Comparison of ENCODE assay signal across 11 cellular contexts in the genomic region with DNA sequence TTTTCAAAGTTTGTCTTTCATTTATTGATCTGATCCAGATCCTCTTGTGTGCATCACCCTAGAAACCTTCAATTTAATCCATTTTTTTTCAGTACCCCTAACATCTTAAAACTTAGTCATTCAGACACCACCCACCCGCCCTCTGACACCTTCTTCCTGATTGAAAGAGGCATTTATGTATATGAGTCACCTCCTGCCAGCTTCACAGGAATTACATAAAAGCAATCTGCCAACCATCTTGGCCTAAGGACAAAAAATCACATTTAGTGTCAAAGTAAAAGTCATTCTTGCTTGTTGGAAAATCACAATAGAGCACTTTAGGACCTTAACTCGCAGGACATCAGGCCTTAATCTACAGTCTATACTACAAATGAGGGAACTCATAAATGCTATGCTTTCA. TPM values are rescaled to one million over a fixed set of nuclear protein-coding genes. Genes with fewer than 3 reads are reported as not detected.
DNase-seq lines count a peak whose midpoint lies in the region; ATAC-seq and TF ChIP-seq lines count a peak whose summit lies in the region.
"Had no signal": no experiment of that assay in that cellular context is flagged by ENCODE, and none has a peak within 500 bp of the region (broad histone marks: within the 10 kb centered on the region; RNA-seq: fewer than 3 reads in every experiment).

No MANE protein-coding gene starts in this region.

- peaks cover 15% of the 10 kb centered on the region; the same call in 1 of the 2 replicates for H3K4me1 ChIP-seq in GM23338 (ENCODE audit: insufficient read depth)

- H3K27me3 Mint-ChIP-seq in GM23338 (ENCODE audit: insufficient read depth, low read depth, poor library complexity), result no peaks in the 10 kb centered on the region
- H3K27me3 Mint-ChIP-seq in natural killer cell (ENCODE audit: low read depth in 2 of 2), result no peaks in the 10 kb centered on the region
- H3K27me3 Mint-ChIP-seq: stimulated activated naive CD8-positive, alpha-beta T cell treated with anti-CD3 and anti-CD28 coated beads, Interleukin-15, Interleukin-2, amounts not matched to agents 100 ng/mL and 50 ng/mL, for 24 hours had no signal

- no peak overlapping the region for H3K4me3 ChIP-seq in AG04449 (ENCODE audit: low read depth, low read length)
- no peak overlapping the region for H3K4me3 ChIP-seq in GM23338

- H3K36me3 ChIP-seq in GM23338 (ENCODE audit: insufficient read depth), result no peaks in the 10 kb centered on the region

- TF ChIP-seq CTCF in AG04449 (IDR thresholded peaks at IDR 0.05; ENCODE audit: insufficient read depth, low read length, missing control alignments) (no peak), GM23338 (conservative IDR thresholded peaks at IDR 0.05; ENCODE audit: low read depth in 2 of 2) (no peak), natural killer cell (IDR thresholded peaks at IDR 0.05) (no peak)

- no peaks in the 10 kb centered on the region for H3K79me2 ChIP-seq in GM23338 (replicated peaks; ENCODE audit: insufficient read depth)

- H4K20me1 ChIP-seq in GM23338 (replicated peaks; ENCODE audit: insufficient read depth), result no peaks in the 10 kb centered on the region

- H2AFZ ChIP-seq in GM23338, result no peak overlapping the region

- no peaks in the 10 kb centered on the region for H3K9me2 ChIP-seq in GM23338 (ENCODE audit: insufficient read depth)

- peak overlapping the region; percentile 35; the same call in 1 of the 2 replicates for H3K27ac Mint-ChIP-seq in GM23338
- no peak overlapping the region for H3K27ac Mint-ChIP-seq in natural killer cell
- H3K27ac Mint-ChIP-seq: stimulated activated naive CD8-positive, alpha-beta T cell treated with anti-CD3 and anti-CD28 coated beads, Interleukin-15, Interleukin-2, amounts not matched to agents 100 ng/mL and 50 ng/mL, for 24 hours; T-helper 1 cell treated with Interleukin-12 subunit alpha and Interleukin-12 subunit beta and Interleukin-4 antibody, amounts not matched to agents 30 μg/mL and 1 μg/mL, for 36 hours had no signal

- no peaks in the 10 kb centered on the region for H3K27me3 ChIP-seq in GM23338 (ENCODE audit: insufficient read depth)

- POLR2A ChIA-PET in AG04449 (lab: Yijun Ruan, JAX), result no interaction called here

- peak overlapping the region; percentile 2; the same call in 1 of the 2 replicates for H3K4me2 ChIP-seq in GM23338

- H3K9me3 Mint-ChIP-seq in GM23338 (no peaks in the 10 kb centered on the region), natural killer cell (peaks cover 0 to 2% of the 10 kb centered on the region in 2 donors)
- H3K9me3 Mint-ChIP-seq: stimulated activated naive CD8-positive, alpha-beta T cell treated with anti-CD3 and anti-CD28 coated beads, Interleukin-15, Interleukin-2, amounts not matched to agents 100 ng/mL and 50 ng/mL, for 24 hours; T-helper 1 cell treated with Interleukin-12 subunit alpha and Interleukin-12 subunit beta and Interleukin-4 antibody, amounts not matched to agents 30 μg/mL and 1 μg/mL, for 36 hours had no signal

- H3K27ac ChIP-seq in GM23338 (ENCODE audit: low read depth), result no peak overlapping the region

- H3K4me1 Mint-ChIP-seq in GM23338, result peaks cover 22% of the 10 kb centered on the region; the same call in 2 of the 3 replicates
- H3K4me1 Mint-ChIP-seq in natural killer cell, result no peaks in the 10 kb centered on the region

- CTCF ChIA-PET in AG04449 (lab: Yijun Ruan, JAX), result interaction anchor here (0.9 to 3.8 kb wide), 3 partner anchors 9 to 184 kb away, joined by 3 to 27 read pairs (median 7); no protein-coding TSS in a partner anchor

- peak; percentile 10 for DNase-seq in AG04449 (ENCODE audit: low read depth, low spot score)
- peak; percentile 46 for DNase-seq in GM23338 (ENCODE audit: low spot score)
- peak; percentile 4 to 18 for DNase-seq in SW 1271 (lab: John Stamatoyannopoulos, UW)
- DNase-seq in glomerular visceral epithelial cell (ENCODE audit: extremely low spot score), result peak; percentile 29
- no peak for DNase-seq in natural killer cell
- DNase-seq in NCI-H1436 treated with DMSO at 0.1 percent for 48 hours (lab: John Stamatoyannopoulos, UW), result no peak
- DNase-seq in OCI-M2 (lab: John Stamatoyannopoulos, UW; ENCODE audit: unreplicated experiment), result no peak
- DNase-seq: NCI-H1694 treated with DMSO at 0.1 percent for 48 hours had no signal

- H3K4me3 Mint-ChIP-seq in GM23338 (no peak overlapping the region), natural killer cell (no peak overlapping the region)
- H3K4me3 Mint-ChIP-seq: stimulated activated naive CD8-positive, alpha-beta T cell treated with anti-CD3 and anti-CD28 coated beads, Interleukin-15, Interleukin-2, amounts not matched to agents 100 ng/mL and 50 ng/mL, for 24 hours; T-helper 1 cell treated with Interleukin-12 subunit alpha and Interleukin-12 subunit beta and Interleukin-4 antibody, amounts not matched to agents 30 μg/mL and 1 μg/mL, for 36 hours had no signal

- H3F3A ChIP-seq in GM23338 (replicated peaks; ENCODE audit: low read depth), result no peaks in the 10 kb centered on the region

- H3K36me3 Mint-ChIP-seq in GM23338 (ENCODE audit: low read depth), result no peaks in the 10 kb centered on the region
- H3K36me3 Mint-ChIP-seq in natural killer cell, result no peaks in the 10 kb centered on the region

- ATAC-seq in GM23338, result no peak
- no peak for ATAC-seq in natural killer cell
- no peak for ATAC-seq in HG02938 (IDR thresholded peaks at IDR 0.05; ENCODE audit: unreplicated experiment)

- intact Hi-C loops in natural killer cell (cut with micrococcal nuclease), result no loop called here

TF ChIP-seq in GM23338, 12 proteins besides CTCF, POLR2A, EP300 and RAD21 (continues in another document):
- TF ChIP-seq POLR2AphosphoS5 (IDR thresholded peaks at IDR 0.05; ENCODE audit: low read depth) (no peak), EZH2phosphoT487 (IDR thresholded peaks at IDR 0.05; ENCODE audit: unreplicated experiment) (no peak), NANOG (IDR thresholded peaks at IDR 0.05; ENCODE audit: borderline replicate concordance) (no peak), CREB1 (CRISPR knock-in tag; IDR thresholded peaks at IDR 0.05; ENCODE audit: low read depth) (no peak), JUNB (IDR thresholded peaks at IDR 0.05; ENCODE audit: unreplicated experiment) (no peak)
- TF ChIP-seq, protein P1, sequence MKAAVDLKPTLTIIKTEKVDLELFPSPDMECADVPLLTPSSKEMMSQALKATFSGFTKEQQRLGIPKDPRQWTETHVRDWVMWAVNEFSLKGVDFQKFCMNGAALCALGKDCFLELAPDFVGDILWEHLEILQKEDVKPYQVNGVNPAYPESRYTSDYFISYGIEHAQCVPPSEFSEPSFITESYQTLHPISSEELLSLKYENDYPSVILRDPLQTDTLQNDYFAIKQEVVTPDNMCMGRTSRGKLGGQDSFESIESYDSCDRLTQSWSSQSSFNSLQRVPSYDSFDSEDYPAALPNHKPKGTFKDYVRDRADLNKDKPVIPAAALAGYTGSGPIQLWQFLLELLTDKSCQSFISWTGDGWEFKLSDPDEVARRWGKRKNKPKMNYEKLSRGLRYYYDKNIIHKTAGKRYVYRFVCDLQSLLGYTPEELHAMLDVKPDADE (IDR thresholded peaks at IDR 0.05), result no peak
- TF ChIP-seq, protein P2, sequence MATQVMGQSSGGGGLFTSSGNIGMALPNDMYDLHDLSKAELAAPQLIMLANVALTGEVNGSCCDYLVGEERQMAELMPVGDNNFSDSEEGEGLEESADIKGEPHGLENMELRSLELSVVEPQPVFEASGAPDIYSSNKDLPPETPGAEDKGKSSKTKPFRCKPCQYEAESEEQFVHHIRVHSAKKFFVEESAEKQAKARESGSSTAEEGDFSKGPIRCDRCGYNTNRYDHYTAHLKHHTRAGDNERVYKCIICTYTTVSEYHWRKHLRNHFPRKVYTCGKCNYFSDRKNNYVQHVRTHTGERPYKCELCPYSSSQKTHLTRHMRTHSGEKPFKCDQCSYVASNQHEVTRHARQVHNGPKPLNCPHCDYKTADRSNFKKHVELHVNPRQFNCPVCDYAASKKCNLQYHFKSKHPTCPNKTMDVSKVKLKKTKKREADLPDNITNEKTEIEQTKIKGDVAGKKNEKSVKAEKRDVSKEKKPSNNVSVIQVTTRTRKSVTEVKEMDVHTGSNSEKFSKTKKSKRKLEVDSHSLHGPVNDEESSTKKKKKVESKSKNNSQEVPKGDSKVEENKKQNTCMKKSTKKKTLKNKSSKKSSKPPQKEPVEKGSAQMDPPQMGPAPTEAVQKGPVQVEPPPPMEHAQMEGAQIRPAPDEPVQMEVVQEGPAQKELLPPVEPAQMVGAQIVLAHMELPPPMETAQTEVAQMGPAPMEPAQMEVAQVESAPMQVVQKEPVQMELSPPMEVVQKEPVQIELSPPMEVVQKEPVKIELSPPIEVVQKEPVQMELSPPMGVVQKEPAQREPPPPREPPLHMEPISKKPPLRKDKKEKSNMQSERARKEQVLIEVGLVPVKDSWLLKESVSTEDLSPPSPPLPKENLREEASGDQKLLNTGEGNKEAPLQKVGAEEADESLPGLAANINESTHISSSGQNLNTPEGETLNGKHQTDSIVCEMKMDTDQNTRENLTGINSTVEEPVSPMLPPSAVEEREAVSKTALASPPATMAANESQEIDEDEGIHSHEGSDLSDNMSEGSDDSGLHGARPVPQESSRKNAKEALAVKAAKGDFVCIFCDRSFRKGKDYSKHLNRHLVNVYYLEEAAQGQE (IDR thresholded peaks at IDR 0.05; ENCODE audit: unreplicated experiment), result no peak

RNA-seq across cellular contexts. Expression of a gene that starts 52.0 kb away (rescaled TPM):
- total RNA-seq in GM23338 (2014; rRNA removed; shearing (Covaris generic)), result 0.31 and 0.56 TPM in 2 replicates
- polyA plus RNA-seq in GM23338 (2016; fragmentation: Nextera tagmentation; extraction: Ambion mirVana), result 0.19 and 0.21 TPM in 2 replicates
- total RNA-seq in natural killer cell, result not detected

Comparison
In these comparisons a context has a peak if more than half of its experiments do, and no peak if none do; other contexts are left out.
1. DNase-seq: peak in AG04449 (single experiment), GM23338 (single experiment), SW 1271 (2 of 2) and glomerular visceral epithelial cell (single experiment); none in natural killer cell (single experiment), NCI-H1436 treated with DMSO at 0.1 percent for 48 hours (single experiment) and OCI-M2 (single experiment).